Comparison of ENCODE assay signal across 8 cellular contexts in the genomic region with DNA sequence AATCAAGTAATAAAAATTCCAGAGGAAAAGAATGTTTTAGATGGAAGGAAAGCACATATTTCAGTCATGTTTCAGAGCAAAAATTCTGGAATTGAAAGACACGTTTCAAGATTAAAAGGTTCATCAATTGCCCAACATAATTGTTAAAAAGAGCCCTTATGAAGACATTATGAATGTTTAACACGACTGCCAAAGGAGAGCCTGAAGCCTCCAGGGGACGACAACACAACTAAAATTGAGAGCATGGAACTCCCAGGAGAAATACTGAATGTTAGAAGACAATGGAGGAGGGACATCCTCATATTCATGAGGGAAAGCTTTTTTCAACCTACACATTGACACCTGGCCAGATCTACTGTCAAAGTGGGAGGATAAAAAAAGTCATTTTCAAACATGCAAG. TPM values are rescaled to one million over a fixed set of nuclear protein-coding genes. Genes with fewer than 3 reads are reported as not detected.
A peak's percentile ranks its signal among the peaks of the same experiment; 100 is the strongest.
DNase-seq lines count a peak whose midpoint lies in the region; ATAC-seq and TF ChIP-seq lines count a peak whose summit lies in the region.

No MANE protein-coding gene starts in this region.

- no peaks in the 10 kb centered on the region for H3K9me3 Mint-ChIP-seq in stimulated activated naive B cell treated with anti-CD40 and anti-IgM and Interleukin-4, amounts not matched to agents 10 μg/mL and 1 μg/mL and 100 μg/mL, for 72 hours

- H3K27ac ChIP-seq in adrenal gland (no peak overlapping the region), left lung (no peak overlapping the region)

- H3K36me3 ChIP-seq in BE2C, result no peaks in the 10 kb centered on the region
- H3K36me3 ChIP-seq in adrenal gland (replicated peaks in 1 of 2), result no peaks in the 10 kb centered on the region
- H3K36me3 ChIP-seq in left lung, result no peaks in the 10 kb centered on the region

- intact Hi-C loops in adrenal gland (cut with DNase I) (no loop called here), left lung (cut with DNase I) (no loop called here)

- peak; percentile 75 for DNase-seq in BE2C
- DNase-seq in RPMI7951 (ENCODE audit: low read depth), result peak; percentile 40
- peak; percentile 55 to 86 (median 68) for DNase-seq in adrenal gland
- DNase-seq in left lung, result peak in 1 of 2 donors; percentile 50
- peak; percentile 37 for DNase-seq in stimulated activated naive B cell treated with anti-CD40 and anti-IgM and Interleukin-4, amounts not matched to agents 10 μg/mL and 1 μg/mL and 100 μg/mL, for 72 hours

- no peak overlapping the region for H3K27ac Mint-ChIP-seq in stimulated activated naive B cell treated with anti-CD40 and anti-IgM and Interleukin-4, amounts not matched to agents 10 μg/mL and 1 μg/mL and 100 μg/mL, for 72 hours

- no peak overlapping the region for H3K4me3 ChIP-seq in BE2C (ENCODE audit: low read depth, low read length)
- H3K4me3 ChIP-seq in adrenal gland, result no peak overlapping the region
- H3K4me3 ChIP-seq in left lung, result no peak overlapping the region

- H3K4me1 ChIP-seq in BE2C (no peaks in the 10 kb centered on the region), adrenal gland (replicated peaks in 1 of 2) (no peaks in the 10 kb centered on the region), left lung (no peaks in the 10 kb centered on the region)

- ATAC-seq in GM21786 (IDR thresholded peaks at IDR 0.05; ENCODE audit: unreplicated experiment) (peak; percentile 43), left lung (peak; percentile 72), HG02571 (IDR thresholded peaks at IDR 0.05; ENCODE audit: unreplicated experiment) (no peak), GM18868 (IDR thresholded peaks at IDR 0.05; ENCODE audit: unreplicated experiment) (no peak)
- ATAC-seq in stimulated activated naive B cell treated with anti-CD40 and anti-IgM and Interleukin-4, amounts not matched to agents 10 μg/mL and 1 μg/mL and 100 μg/mL, for 72 hours (replicated peaks), result peak; percentile 60 to 63

- peaks cover 13 to 34% of the 10 kb centered on the region in 2 donors for H3K4me1 Mint-ChIP-seq in stimulated activated naive B cell treated with anti-CD40 and anti-IgM and Interleukin-4, amounts not matched to agents 10 μg/mL and 1 μg/mL and 100 μg/mL, for 72 hours

- WGBS in adrenal gland, 4 donors, result 2 to 7% (median 6%) methylated on average over 3 of the region's 3 CpGs

- TF ChIP-seq CTCF in BE2C (IDR thresholded peaks at IDR 0.05; ENCODE audit: low read depth, low read length), result peak; percentile 81
- TF ChIP-seq CTCF in adrenal gland (IDR thresholded peaks at IDR 0.05), result peak; percentile 24 to 70 (median 52)
- TF ChIP-seq CTCF in left lung (IDR thresholded peaks at IDR 0.05), result peak; percentile 63 to 77

- no peak overlapping the region for H3K4me3 Mint-ChIP-seq in stimulated activated naive B cell treated with anti-CD40 and anti-IgM and Interleukin-4, amounts not matched to agents 10 μg/mL and 1 μg/mL and 100 μg/mL, for 72 hours

- no peak for TF ChIP-seq POLR2A in adrenal gland (IDR thresholded peaks at IDR 0.05)

- H3K27me3 ChIP-seq in BE2C (peaks cover 3% of the 10 kb centered on the region), adrenal gland (no peaks in the 10 kb centered on the region), left lung (no peaks in the 10 kb centered on the region)

- H3K9me3 ChIP-seq in BE2C (no peaks in the 10 kb centered on the region), adrenal gland (replicated peaks in 1 of 3) (no peaks in the 10 kb centered on the region), left lung (no peaks in the 10 kb centered on the region)

- H3K27me3 Mint-ChIP-seq in stimulated activated naive B cell treated with anti-CD40 and anti-IgM and Interleukin-4, amounts not matched to agents 10 μg/mL and 1 μg/mL and 100 μg/mL, for 72 hours, result no peaks in the 10 kb centered on the region

- H3K36me3 Mint-ChIP-seq in stimulated activated naive B cell treated with anti-CD40 and anti-IgM and Interleukin-4, amounts not matched to agents 10 μg/mL and 1 μg/mL and 100 μg/mL, for 72 hours, result no peaks in the 10 kb centered on the region

RNA-seq across cellular contexts. Expression of gene OR2T11, which starts 16.0 kb away (rescaled TPM):
- not detected for polyA plus RNA-seq in BE2C (2012; ENCODE audit: insufficient read depth, insufficient read length, low read depth)
- not detected in 2 replicates for total RNA-seq in RPMI7951 (2014; rRNA removed; shearing (Covaris generic))
- total RNA-seq in adrenal gland (not detected), left lung (not detected)
- not detected for polyA plus RNA-seq in adrenal gland

RNA-seq across cellular contexts. Expression of gene OR2T10, which starts 21.4 kb away (rescaled TPM):
- not detected for polyA plus RNA-seq in BE2C (2012; ENCODE audit: insufficient read depth, insufficient read length, low read depth)
- total RNA-seq in RPMI7951 (2014; rRNA removed; shearing (Covaris generic)), result not detected in 2 replicates
- total RNA-seq in adrenal gland (not detected), left lung (not detected)
- not detected for polyA plus RNA-seq in adrenal gland

RNA-seq across cellular contexts. Expression of gene OR2T35, which starts 26.2 kb away (rescaled TPM):
- not detected for polyA plus RNA-seq in BE2C (2012; ENCODE audit: insufficient read depth, insufficient read length, low read depth)
- not detected in 2 replicates for total RNA-seq in RPMI7951 (2014; rRNA removed; shearing (Covaris generic))
- total RNA-seq in adrenal gland (not detected), left lung (not detected)
- polyA plus RNA-seq in adrenal gland, result not detected

RNA-seq across cellular contexts. Expression of gene OR2T27, which starts 36.5 kb away (rescaled TPM):
- polyA plus RNA-seq in BE2C (2012; ENCODE audit: insufficient read depth, insufficient read length, low read depth), result not detected
- not detected in 2 replicates for total RNA-seq in RPMI7951 (2014; rRNA removed; shearing (Covaris generic))
- total RNA-seq in adrenal gland (not detected), left lung (not detected)
- polyA plus RNA-seq in adrenal gland, result not detected

RNA-seq across cellular contexts. Expression of gene OR2T34, which starts 44.3 kb away (rescaled TPM):
- polyA plus RNA-seq in BE2C (2012; ENCODE audit: insufficient read depth, insufficient read length, low read depth), result not detected
- total RNA-seq in RPMI7951 (2014; rRNA removed; shearing (Covaris generic)), result not detected in 2 replicates
- total RNA-seq in adrenal gland (not detected), left lung (not detected)
- polyA plus RNA-seq in adrenal gland, result not detected

Comparison
In these comparisons a context has a peak if more than half of its experiments do, and no peak if none do; other contexts are left out.
1. ATAC-seq: peak in GM21786 (single experiment), left lung (single experiment) and stimulated activated naive B cell treated with anti-CD40 and anti-IgM and Interleukin-4, amounts not matched to agents 10 μg/mL and 1 μg/mL and 100 μg/mL, for 72 hours (2 of 2); none in HG02571 (single experiment) and GM18868 (single experiment).
2. Peak in every context shown above with its lines, with median percentiles within 50 percentile points of each other: CTCF ChIP-seq.